ENCODE assay signal across 2 cellular contexts in genomic region chr20:15475483-15475882, GRCh38.
TF ChIP-seq lines count a peak whose summit lies in the region.

No MANE protein-coding gene starts in this region.

TF ChIP-seq in GM23338, 12 proteins besides CTCF, POLR2A, EP300 and RAD21 (continued from another document):
- TF ChIP-seq REST (IDR thresholded peaks at IDR 0.05; ENCODE audit: unreplicated experiment): no peak
- no peak for TF ChIP-seq NANOG (IDR thresholded peaks at IDR 0.05; ENCODE audit: borderline replicate concordance)
- no peak for TF ChIP-seq EZH2phosphoT487 (IDR thresholded peaks at IDR 0.05; ENCODE audit: unreplicated experiment)
- TF ChIP-seq ZNF114 (CRISPR knock-in tag; IDR thresholded peaks at IDR 0.05): no peak
- no peak for TF ChIP-seq ZNF331 (CRISPR knock-in tag; IDR thresholded peaks at IDR 0.05; ENCODE audit: low read depth)
TF ChIP-seq in GM23338: peak in this region for 0.

TF ChIP-seq in HepG2, 621 proteins besides CTCF, POLR2A, EP300 and RAD21 (continued from another document):
- TF ChIP-seq REST (IDR thresholded peaks at IDR 0.05; ENCODE audit: borderline replicate concordance in 1 of 2, low read depth in 1 of 2, low read length in 2 of 2): no peak
- peak; percentile 47; the same call in 1 of the 2 replicates for TF ChIP-seq MNT (IDR thresholded peaks at IDR 0.05)
